Comparison of ENCODE assay signal across 19 cellular contexts in genomic region chr5:62327627-62328026, GRCh38. TPM values are rescaled to one million over a fixed set of nuclear protein-coding genes. Genes with fewer than 3 reads are reported as not detected.
DNase-seq lines count a peak whose midpoint lies in the region; ATAC-seq and TF ChIP-seq lines count a peak whose summit lies in the region.
"Had no signal": no experiment of that assay in that cellular context is flagged by ENCODE, and none has a peak within 500 bp of the region (broad histone marks: within the 10 kb centered on the region; RNA-seq: fewer than 3 reads in every experiment).

No MANE protein-coding gene starts in this region.

- no peak for TF ChIP-seq CTCF in endothelial cell (IDR thresholded peaks at IDR 0.05; ENCODE audit: unreplicated experiment)

- H3K36me3 Mint-ChIP-seq in activated T-cell treated with anti-CD3 and anti-CD28 coated beads, Interleukin-2, amount 50 U/mL, for 72 hours (ENCODE audit: insufficient read depth in 2 of 2) = peaks cover 2 to 14% of the 10 kb centered on the region in 2 donors
- H3K36me3 Mint-ChIP-seq in activated naive CD8-positive, alpha-beta T cell treated with anti-CD3 and anti-CD28 coated beads, Interleukin-2, amount 50 U/mL, for 24 hours (ENCODE audit: low read depth) = peaks cover 30% of the 10 kb centered on the region
- no peaks in the 10 kb centered on the region for H3K36me3 Mint-ChIP-seq in immature natural killer cell
- no peaks in the 10 kb centered on the region for H3K36me3 Mint-ChIP-seq in endothelial cell (ENCODE audit: low read depth, unreplicated experiment)

- peak overlapping the region in 1 of 2 donors; percentile 56 for H3K4me3 Mint-ChIP-seq in activated T-cell treated with anti-CD3 and anti-CD28 coated beads, Interleukin-2, amount 50 U/mL, for 72 hours
- H3K4me3 Mint-ChIP-seq in activated naive CD8-positive, alpha-beta T cell treated with anti-CD3 and anti-CD28 coated beads, Interleukin-2, amount 50 U/mL, for 24 hours = no peak overlapping the region
- H3K4me3 Mint-ChIP-seq in immature natural killer cell = no peak overlapping the region
- H3K4me3 Mint-ChIP-seq in endothelial cell (ENCODE audit: unreplicated experiment) = no peak overlapping the region

- H3K4me1 Mint-ChIP-seq in activated T-cell treated with anti-CD3 and anti-CD28 coated beads, Interleukin-2, amount 50 U/mL, for 72 hours (ENCODE audit: low read depth) = peaks cover 64% of the 10 kb centered on the region
- peaks cover 77% of the 10 kb centered on the region for H3K4me1 Mint-ChIP-seq in activated naive CD8-positive, alpha-beta T cell treated with anti-CD3 and anti-CD28 coated beads, Interleukin-2, amount 50 U/mL, for 24 hours
- peaks cover 72 to 80% of the 10 kb centered on the region in 2 donors for H3K4me1 Mint-ChIP-seq in immature natural killer cell
- H3K4me1 Mint-ChIP-seq in endothelial cell (ENCODE audit: unreplicated experiment) = peaks cover 12% of the 10 kb centered on the region

- peak overlapping the region; percentile 4 for H3K27ac ChIP-seq in temporal lobe (ENCODE audit: low read depth, low read length)
- H3K27ac ChIP-seq: GM23248, uterus had no signal

- no peaks in the 10 kb centered on the region for H3K9me3 Mint-ChIP-seq in activated T-cell treated with anti-CD3 and anti-CD28 coated beads, Interleukin-2, amount 50 U/mL, for 72 hours
- H3K9me3 Mint-ChIP-seq in activated naive CD8-positive, alpha-beta T cell treated with anti-CD3 and anti-CD28 coated beads, Interleukin-2, amount 50 U/mL, for 24 hours = no peaks in the 10 kb centered on the region
- H3K9me3 Mint-ChIP-seq in immature natural killer cell (no peaks in the 10 kb centered on the region), endothelial cell (ENCODE audit: unreplicated experiment) (no peaks in the 10 kb centered on the region)

- H3K27me3 Mint-ChIP-seq in activated T-cell treated with anti-CD3 and anti-CD28 coated beads, Interleukin-2, amount 50 U/mL, for 72 hours (ENCODE audit: low read depth) = no peaks in the 10 kb centered on the region
- no peaks in the 10 kb centered on the region for H3K27me3 Mint-ChIP-seq in activated naive CD8-positive, alpha-beta T cell treated with anti-CD3 and anti-CD28 coated beads, Interleukin-2, amount 50 U/mL, for 24 hours
- H3K27me3 Mint-ChIP-seq in immature natural killer cell (ENCODE audit: low read depth in 3 of 3) (peaks cover 0 to 2% (median 0%) of the 10 kb centered on the region in 3 donors), endothelial cell (ENCODE audit: unreplicated experiment) (peaks cover 2% of the 10 kb centered on the region)

- ATAC-seq in activated T-cell treated with anti-CD3 and anti-CD28 coated beads, Interleukin-2, amount 50 U/mL, for 72 hours (replicated peaks in 1 of 2) = no peak
- no peak for ATAC-seq in activated naive CD8-positive, alpha-beta T cell treated with anti-CD3 and anti-CD28 coated beads, Interleukin-2, amount 50 U/mL, for 24 hours
- ATAC-seq in HG03457 (IDR thresholded peaks at IDR 0.05; ENCODE audit: unreplicated experiment) (no peak), GM21825 (IDR thresholded peaks at IDR 0.05; ENCODE audit: unreplicated experiment) (no peak)
- ATAC-seq: mucosa of descending colon, SK-N-SH treated with all-trans-retinoic acid at 6 μM for 48 hours had no signal

- no peak for DNase-seq in activated T-cell treated with anti-CD3 and anti-CD28 coated beads, Interleukin-2, amount 50 U/mL, for 72 hours
- DNase-seq in activated T-cell treated with anti-CD3 and anti-CD28 coated beads, Interleukin-2, amount 50 U/mL, for 1 hour = no peak
- DNase-seq in activated naive CD8-positive, alpha-beta T cell treated with anti-CD3 and anti-CD28 coated beads, Interleukin-2, amount 50 U/mL, for 24 hours = no peak
- DNase-seq in immature natural killer cell (no peak), endothelial cell (ENCODE audit: low spot score) (no peak)
- DNase-seq: activated CD4-positive, CD25-positive, alpha-beta regulatory T cell treated with anti-CD3 and anti-CD28 coated beads, Interleukin-2, amount 50 U/mL, for 72 hours; activated naive CD4-positive, alpha-beta T cell; C1 segment of cervical spinal cord; cortex of kidney; GM23248; mucosa of descending colon; NCI-H1436; NCI-H526 treated with DMSO at 0.1 percent for 48 hours; stimulated activated CD4-positive, alpha-beta T cell treated with anti-CD3 and anti-CD28 coated beads, Interleukin-4, amount 100 ng/mL, for 24 hours; uterus had no signal

- peak overlapping the region; percentile 86 for H3K27ac Mint-ChIP-seq in activated T-cell treated with anti-CD3 and anti-CD28 coated beads, Interleukin-2, amount 50 U/mL, for 72 hours
- peak overlapping the region; percentile 1 for H3K27ac Mint-ChIP-seq in activated naive CD8-positive, alpha-beta T cell treated with anti-CD3 and anti-CD28 coated beads, Interleukin-2, amount 50 U/mL, for 24 hours
- H3K27ac Mint-ChIP-seq in immature natural killer cell (peak overlapping the region in 5 of 6 donors; percentile 3 to 75 (median 32)), endothelial cell (ENCODE audit: unreplicated experiment) (no peak overlapping the region)

RNA-seq across cellular contexts. Expression of gene KIF2A, which starts 21.6 kb away (rescaled TPM):
- total RNA-seq in activated T-cell treated with anti-CD3 and anti-CD28 coated beads, Interleukin-2, amount 50 U/mL, for 72 hours = 100 to 1,000 TPM; 158 to 193 TPM
- polyA plus RNA-seq in immature natural killer cell = 100 to 1,000 TPM in 2 of 3 donors, 10 to 100 TPM in 1; 72.0 to 135 (median 103) TPM
- 274 TPM for total RNA-seq in temporal lobe
- 56.8 TPM for total RNA-seq in endothelial cell (ENCODE audit: unreplicated experiment)
